1 cellular context compared by ENCODE assay signal in genomic region chr14:55115433-55115832, GRCh38.
TF ChIP-seq lines count a peak whose summit lies in the region.

No MANE protein-coding gene starts in this region.

TF ChIP-seq in K562, 482 proteins besides CTCF, POLR2A, EP300 and RAD21 (continued from another document):
- no peak for TF ChIP-seq PCBP1 (IDR thresholded peaks at IDR 0.05; ENCODE audit: low read depth, low read length, poor library complexity, severe bottlenecking)
- TF ChIP-seq, protein P1, sequence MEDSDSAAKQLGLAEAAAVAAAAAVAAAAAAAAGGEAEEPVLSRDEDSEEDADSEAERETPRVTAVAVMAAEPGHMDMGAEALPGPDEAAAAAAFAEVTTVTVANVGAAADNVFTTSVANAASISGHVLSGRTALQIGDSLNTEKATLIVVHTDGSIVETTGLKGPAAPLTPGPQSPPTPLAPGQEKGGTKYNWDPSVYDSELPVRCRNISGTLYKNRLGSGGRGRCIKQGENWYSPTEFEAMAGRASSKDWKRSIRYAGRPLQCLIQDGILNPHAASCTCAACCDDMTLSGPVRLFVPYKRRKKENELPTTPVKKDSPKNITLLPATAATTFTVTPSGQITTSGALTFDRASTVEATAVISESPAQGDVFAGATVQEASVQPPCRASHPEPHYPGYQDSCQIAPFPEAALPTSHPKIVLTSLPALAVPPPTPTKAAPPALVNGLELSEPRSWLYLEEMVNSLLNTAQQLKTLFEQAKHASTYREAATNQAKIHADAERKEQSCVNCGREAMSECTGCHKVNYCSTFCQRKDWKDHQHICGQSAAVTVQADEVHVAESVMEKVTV (CRISPR knock-in tag; IDR thresholded peaks at IDR 0.05) = no peak
